Comparison of ENCODE assay signal across 20 cellular contexts in genomic region chr11:16871368-16871767, GRCh38.
DNase-seq lines count a peak whose midpoint lies in the region; TF ChIP-seq lines count a peak whose summit lies in the region.
"Had no signal": no experiment of that assay in that cellular context is flagged by ENCODE, and none has a peak within 500 bp of the region (broad histone marks: within the 10 kb centered on the region; RNA-seq: fewer than 3 reads in every experiment).

No MANE protein-coding gene starts in this region.

- H3K9me3 ChIP-seq in suprapubic skin = no peaks in the 10 kb centered on the region

- H3K27ac ChIP-seq in suprapubic skin = no peak overlapping the region

- H3K36me3 Mint-ChIP-seq in osteocyte (ENCODE audit: unreplicated experiment) = peaks cover 5% of the 10 kb centered on the region
- H3K36me3 Mint-ChIP-seq: CD14-positive monocyte had no signal

- no peaks in the 10 kb centered on the region for H3K9me3 Mint-ChIP-seq in osteocyte (ENCODE audit: unreplicated experiment)
- H3K9me3 Mint-ChIP-seq: CD14-positive monocyte had no signal

- no peak for TF ChIP-seq EP300 in suprapubic skin (IDR thresholded peaks at IDR 0.05)

- no peaks in the 10 kb centered on the region for H3K27me3 ChIP-seq in suprapubic skin

- DNase-seq in AG08395 (ENCODE audit: low spot score) (peak; percentile 38), SW480 (ENCODE audit: low spot score) (peak; percentile 26), foreskin melanocyte (peak; percentile 38), osteocyte (ENCODE audit: extremely low spot score, unreplicated experiment) (no peak), KBM-7 (no peak), SHP77 (lab: John Stamatoyannopoulos, UW) (no peak), NOMO-1 treated with dmso at 0.1 percent for 144 hours (lab: John Stamatoyannopoulos, UW; ENCODE audit: unreplicated experiment) (no peak), suprapubic skin (ENCODE audit: low spot score in 2 of 2) (no peak)
- DNase-seq: COR-L47; GOT3; KG1; NCI-H1092; NCI-H1694; NCI-H2107; NCI-H226; NCI-H526; NK-92 treated with Interleukin-12 subunit alpha and Interleukin-12 subunit beta, amount 100 ng/mL, for 24 hours; PC-3 had no signal

- TF ChIP-seq CTCF in osteocyte (IDR thresholded peaks at IDR 0.05) = no peak
- TF ChIP-seq CTCF in suprapubic skin (IDR thresholded peaks at IDR 0.05) = no peak

- H3K36me3 ChIP-seq in suprapubic skin = peaks cover 5% of the 10 kb centered on the region

- no peak overlapping the region for H3K4me3 Mint-ChIP-seq in osteocyte (ENCODE audit: unreplicated experiment)
- H3K4me3 Mint-ChIP-seq: CD14-positive monocyte had no signal

- TF ChIP-seq POLR2A in suprapubic skin (IDR thresholded peaks at IDR 0.05) = no peak

- no peak overlapping the region for H3K4me3 ChIP-seq in suprapubic skin
- H3K4me3 ChIP-seq: GM12878 had no signal

- no peaks in the 10 kb centered on the region for H3K27me3 Mint-ChIP-seq in osteocyte (ENCODE audit: unreplicated experiment)

- in situ Hi-C loops in KBM-7 (cut with MboI; ENCODE audit: low pct_unique_long_range_greater_than_20kb, low sequenced_read_pairs) = no loop called here

- H3K4me1 ChIP-seq in suprapubic skin = peaks cover 9% of the 10 kb centered on the region

- 54% methylated on average over 5 of the region's 5 CpGs for WGBS in suprapubic skin

- peak overlapping the region; percentile 8 for H3K27ac Mint-ChIP-seq in osteocyte (ENCODE audit: unreplicated experiment)
- H3K27ac Mint-ChIP-seq: CD14-positive monocyte had no signal

- peaks cover 12% of the 10 kb centered on the region for H3K4me1 Mint-ChIP-seq in osteocyte (ENCODE audit: unreplicated experiment)
- H3K4me1 Mint-ChIP-seq: CD14-positive monocyte had no signal

Comparison
In these comparisons a context has a peak if more than half of its experiments do, and no peak if none do; other contexts are left out.
1. DNase-seq: peak in AG08395 (single experiment), SW480 (single experiment) and foreskin melanocyte (single experiment); none in osteocyte (single experiment), KBM-7 (single experiment), SHP77 (0 of 2), NOMO-1 treated with dmso at 0.1 percent for 144 hours (single experiment) and suprapubic skin (0 of 2).